In the genomic region with DNA sequence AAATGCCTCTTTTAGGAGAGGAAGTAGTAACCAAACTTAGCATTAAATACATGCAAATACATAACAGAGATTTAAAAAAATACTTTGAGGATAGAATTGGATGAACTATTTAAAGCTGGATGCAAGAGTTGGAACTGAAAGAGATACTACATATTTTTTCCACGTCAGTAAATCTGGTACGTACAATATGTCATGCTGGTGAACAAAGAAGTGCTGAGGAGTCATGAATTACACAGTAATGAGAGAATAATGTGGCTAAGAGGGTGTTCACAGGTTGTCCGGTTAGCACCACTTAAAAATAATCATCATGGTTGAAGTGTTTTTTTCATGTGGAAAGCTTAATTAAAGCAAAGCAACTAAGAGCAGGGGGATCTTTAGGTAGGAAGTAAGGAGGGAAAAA, we compare ENCODE assay signal across 16 cellular contexts.
DNase-seq lines count a peak whose midpoint lies in the region; ATAC-seq, FAIRE-seq and TF ChIP-seq lines count a peak whose summit lies in the region.
"Had no signal": no experiment of that assay in that cellular context is flagged by ENCODE, and none has a peak within 500 bp of the region (broad histone marks: within the 10 kb centered on the region; RNA-seq: fewer than 3 reads in every experiment).

No MANE protein-coding gene starts in this region.

- peak; percentile 98 for FAIRE-seq in A549 (lab: Jason Lieb, UNC)
- FAIRE-seq in astrocyte (lab: Jason Lieb, UNC), result peak; percentile 83
- FAIRE-seq in islet of Langerhans (lab: Jason Lieb, UNC), result peak; percentile 77
- FAIRE-seq: H54, HepG2 had no signal

- no peaks in the 10 kb centered on the region for H3K36me3 ChIP-seq in HUES6 (ENCODE audit: control insufficient read depth, insufficient read depth, low read length)
- H3K36me3 ChIP-seq in astrocyte (ENCODE audit: insufficient read depth, low read length), result no peaks in the 10 kb centered on the region
- H3K36me3 ChIP-seq in HAP-1 (replicated peaks), result no peaks in the 10 kb centered on the region
- no peaks in the 10 kb centered on the region for H3K36me3 ChIP-seq in right atrium auricular region

- H3K4me3 ChIP-seq in A549, result no peak overlapping the region
- H3K4me3 ChIP-seq in HUES6 (ENCODE audit: low read depth, low read length), result no peak overlapping the region
- H3K4me3 ChIP-seq in astrocyte (ENCODE audit: insufficient read depth, low read depth, low read length), result no peak overlapping the region
- H3K4me3 ChIP-seq in HAP-1, result no peak overlapping the region
- H3K4me3 ChIP-seq in right atrium auricular region, result no peak overlapping the region

- H3K27me3 ChIP-seq in HUES6 (ENCODE audit: control insufficient read depth, insufficient read depth, low read length) (no peaks in the 10 kb centered on the region; the same call in 1 of the 2 replicates), astrocyte (ENCODE audit: insufficient read depth, low read length) (no peaks in the 10 kb centered on the region), HAP-1 (ENCODE audit: low read depth) (no peaks in the 10 kb centered on the region; the same call in 1 of the 2 replicates), right atrium auricular region (no peaks in the 10 kb centered on the region)

- H3K9me3 Mint-ChIP-seq in astrocyte (ENCODE audit: unreplicated experiment), result peaks cover 3% of the 10 kb centered on the region
- H3K9me3 Mint-ChIP-seq in activated T-helper 2 cell treated with anti-CD3 and anti-CD28 coated beads, Interferon-gamma antibody, Interleukin-2, Interleukin-4, amounts not matched to agents 10 μg/mL and 5 μg/mL and 100 μg/mL, durations not matched to agents 14 hours and 24 hours and 36 hours, result no peaks in the 10 kb centered on the region
- H3K9me3 Mint-ChIP-seq in activated CD4-positive, alpha-beta memory T cell treated with anti-CD3 and anti-CD28 coated beads, Interleukin-2, amount 10 ng/mL, durations not matched to agents 7 days and 5 days, result no peaks in the 10 kb centered on the region

- POLR2A ChIA-PET in A549 (lab: Yijun Ruan, JAX), result no interaction called here
- POLR2A ChIA-PET in activated CD4-positive, alpha-beta memory T cell treated with anti-CD3 and anti-CD28 coated beads, Interleukin-2, amount 10 ng/mL, durations not matched to agents 7 days and 5 days (lab: Charles Lee), result no interaction called here

- TF ChIP-seq EP300 in A549 (IDR thresholded peaks at IDR 0.05), result no peak

- no peak overlapping the region for H2AFZ ChIP-seq in astrocyte (ENCODE audit: low read depth, low read length)

- in situ Hi-C loops in HAP-1 (cut with MboI; ENCODE audit: low sequenced_read_pairs), result no loop called here

- peak overlapping the region; percentile 20 for H3K9ac ChIP-seq in HUES6 (ENCODE audit: low read length)
- peak overlapping the region; percentile 41 for H3K9ac ChIP-seq in astrocyte (ENCODE audit: low read length)
- H3K9ac ChIP-seq: KMS-11 had no signal

- TF ChIP-seq RAD21 in A549 (conservative IDR thresholded peaks at IDR 0.05 in 1 of 2, IDR thresholded peaks at IDR 0.05 in 1 of 2), result no peak

- no peak for TF ChIP-seq POLR2A in A549 (IDR thresholded peaks at IDR 0.05; ENCODE audit: low read length)

- TF ChIP-seq CTCF in A549 (IDR thresholded peaks at IDR 0.05) (no peak), astrocyte (IDR thresholded peaks at IDR 0.05; ENCODE audit: insufficient read depth, low read depth, low read length) (no peak), right atrium auricular region (IDR thresholded peaks at IDR 0.05) (no peak)

- H3K4me1 Mint-ChIP-seq in astrocyte (ENCODE audit: low read depth, unreplicated experiment), result peaks cover 18% of the 10 kb centered on the region
- no peaks in the 10 kb centered on the region for H3K4me1 Mint-ChIP-seq in activated T-helper 2 cell treated with anti-CD3 and anti-CD28 coated beads, Interferon-gamma antibody, Interleukin-2, Interleukin-4, amounts not matched to agents 10 μg/mL and 5 μg/mL and 100 μg/mL, durations not matched to agents 14 hours and 24 hours and 36 hours (ENCODE audit: low read depth)
- H3K4me1 Mint-ChIP-seq in activated CD4-positive, alpha-beta memory T cell treated with anti-CD3 and anti-CD28 coated beads, Interleukin-2, amount 10 ng/mL, durations not matched to agents 7 days and 5 days, result no peaks in the 10 kb centered on the region
- H3K4me1 Mint-ChIP-seq: CD14-positive monocyte had no signal

- H3K4me3 Mint-ChIP-seq in astrocyte (ENCODE audit: unreplicated experiment), result no peak overlapping the region
- H3K4me3 Mint-ChIP-seq in activated T-helper 2 cell treated with anti-CD3 and anti-CD28 coated beads, Interferon-gamma antibody, Interleukin-2, Interleukin-4, amounts not matched to agents 10 μg/mL and 5 μg/mL and 100 μg/mL, durations not matched to agents 14 hours and 24 hours and 36 hours (ENCODE audit: low read depth), result no peak overlapping the region
- H3K4me3 Mint-ChIP-seq in activated CD4-positive, alpha-beta memory T cell treated with anti-CD3 and anti-CD28 coated beads, Interleukin-2, amount 10 ng/mL, durations not matched to agents 7 days and 5 days, result no peak overlapping the region
- H3K4me3 Mint-ChIP-seq: CD14-positive monocyte had no signal

- peak overlapping the region; percentile 68 for H3K4me2 ChIP-seq in A549
- H3K4me2 ChIP-seq in astrocyte (ENCODE audit: low read length), result peak overlapping the region; percentile 57
- H3K4me2 ChIP-seq: KMS-11 had no signal

- H3K36me3 Mint-ChIP-seq in astrocyte (ENCODE audit: low read depth, unreplicated experiment), result no peaks in the 10 kb centered on the region
- H3K36me3 Mint-ChIP-seq in activated T-helper 2 cell treated with anti-CD3 and anti-CD28 coated beads, Interferon-gamma antibody, Interleukin-2, Interleukin-4, amounts not matched to agents 10 μg/mL and 5 μg/mL and 100 μg/mL, durations not matched to agents 14 hours and 24 hours and 36 hours (ENCODE audit: low read depth), result no peaks in the 10 kb centered on the region
- no peaks in the 10 kb centered on the region for H3K36me3 Mint-ChIP-seq in activated CD4-positive, alpha-beta memory T cell treated with anti-CD3 and anti-CD28 coated beads, Interleukin-2, amount 10 ng/mL, durations not matched to agents 7 days and 5 days (ENCODE audit: low read depth)
- H3K36me3 Mint-ChIP-seq: CD14-positive monocyte had no signal

- H4K20me1 ChIP-seq in astrocyte (ENCODE audit: insufficient read depth, low read length), result no peaks in the 10 kb centered on the region

- H3K4me1 ChIP-seq in A549 (peaks cover 25% of the 10 kb centered on the region), HUES6 (ENCODE audit: control insufficient read depth, insufficient read depth, low read length) (peaks cover 20% of the 10 kb centered on the region; the same call in 1 of the 2 replicates), astrocyte (ENCODE audit: insufficient read depth, low read length) (peaks cover 25% of the 10 kb centered on the region), HAP-1 (no peaks in the 10 kb centered on the region), right atrium auricular region (no peaks in the 10 kb centered on the region)

- DNase-seq in A549 (ENCODE audit: low read depth in 1 of 2, low spot score in 1 of 2) (no peak), astrocyte (ENCODE audit: low read depth) (peak; percentile 30), HAP-1 (ENCODE audit: low spot score in 2 of 2) (no peak), right atrium auricular region (ENCODE audit: low spot score) (no peak)
- no peak for DNase-seq in activated T-helper 2 cell treated with anti-CD3 and anti-CD28 coated beads, Interferon-gamma antibody, Interleukin-2, Interleukin-4, amounts not matched to agents 10 μg/mL and 5 μg/mL and 100 μg/mL, durations not matched to agents 14 hours and 24 hours and 36 hours (ENCODE audit: low spot score)
- no peak for DNase-seq in activated CD4-positive, alpha-beta memory T cell treated with anti-CD3 and anti-CD28 coated beads, Interleukin-2, amount 10 ng/mL, durations not matched to agents 7 days and 5 days
- DNase-seq: NCI-H1092 treated with DMSO at 0.1 percent for 48 hours, NCI-H2227 treated with DMSO at 0.1 percent for 48 hours, NCI-H524, SHP77 treated with DMSO at 0.1 percent for 48 hours had no signal

- intact Hi-C loops in activated T-helper 2 cell treated with anti-CD3 and anti-CD28 coated beads, Interferon-gamma antibody, Interleukin-2, Interleukin-4, amounts not matched to agents 10 μg/mL and 5 μg/mL and 100 μg/mL, durations not matched to agents 14 hours and 24 hours and 36 hours (cut with micrococcal nuclease), result no loop called here

- WGBS in A549 (ENCODE audit: missing lambda C conversion rate), result 78% methylated on average over 3 of the region's 3 CpGs

- H3K27ac ChIP-seq in A549 (peak overlapping the region; percentile 73 to 84), HUES6 (ENCODE audit: low read depth, low read length) (0 out of 2 replicates have a peak overlapping the region, but pooled peaks have one; percentile 70), astrocyte (ENCODE audit: low read depth, low read length) (peak overlapping the region; percentile 78), right atrium auricular region (no peak overlapping the region)
- H3K27ac ChIP-seq: KMS-11 had no signal

- H3K27me3 Mint-ChIP-seq in astrocyte (ENCODE audit: low read depth, unreplicated experiment), result no peaks in the 10 kb centered on the region
- no peaks in the 10 kb centered on the region for H3K27me3 Mint-ChIP-seq in activated T-helper 2 cell treated with anti-CD3 and anti-CD28 coated beads, Interferon-gamma antibody, Interleukin-2, Interleukin-4, amounts not matched to agents 10 μg/mL and 5 μg/mL and 100 μg/mL, durations not matched to agents 14 hours and 24 hours and 36 hours (ENCODE audit: low read depth)
- no peaks in the 10 kb centered on the region for H3K27me3 Mint-ChIP-seq in activated CD4-positive, alpha-beta memory T cell treated with anti-CD3 and anti-CD28 coated beads, Interleukin-2, amount 10 ng/mL, durations not matched to agents 7 days and 5 days

- H3K27ac Mint-ChIP-seq in astrocyte (ENCODE audit: unreplicated experiment), result peak overlapping the region; percentile 96
- H3K27ac Mint-ChIP-seq in activated T-helper 2 cell treated with anti-CD3 and anti-CD28 coated beads, Interferon-gamma antibody, Interleukin-2, Interleukin-4, amounts not matched to agents 10 μg/mL and 5 μg/mL and 100 μg/mL, durations not matched to agents 14 hours and 24 hours and 36 hours, result no peak overlapping the region
- no peak overlapping the region for H3K27ac Mint-ChIP-seq in activated CD4-positive, alpha-beta memory T cell treated with anti-CD3 and anti-CD28 coated beads, Interleukin-2, amount 10 ng/mL, durations not matched to agents 7 days and 5 days
- H3K27ac Mint-ChIP-seq: CD14-positive monocyte had no signal

- no peaks in the 10 kb centered on the region for H3K79me2 ChIP-seq in astrocyte (ENCODE audit: insufficient read depth, low read length)

- ATAC-seq in A549, result no peak
- ATAC-seq: HepG2 had no signal

- H3K9me3 ChIP-seq in A549 (no peaks in the 10 kb centered on the region; the same call in 2 of the 3 replicates), HUES6 (ENCODE audit: control insufficient read depth, insufficient read depth, low read depth, low read length) (0 out of 2 replicates have a peak, but pooled peaks cover under 1% of the 10 kb centered on the region), astrocyte (ENCODE audit: insufficient read depth, low read depth, low read length) (no peaks in the 10 kb centered on the region), HAP-1 (no peaks in the 10 kb centered on the region), right atrium auricular region (no peaks in the 10 kb centered on the region)

- CTCF ChIA-PET in A549 (lab: Yijun Ruan, JAX), result interaction anchor here (0.9 kb wide), 1 partner anchor 13 kb away, joined by 3 read pairs; no protein-coding TSS in a partner anchor
- CTCF ChIA-PET in activated CD4-positive, alpha-beta memory T cell treated with anti-CD3 and anti-CD28 coated beads, Interleukin-2, amount 10 ng/mL, durations not matched to agents 7 days and 5 days (lab: Charles Lee), result no interaction called here

Comparison
In these comparisons a context has a peak if more than half of its experiments do, and no peak if none do; other contexts are left out.
1. H3K27ac ChIP-seq: peak in A549 (2 of 2), HUES6 (single experiment) and astrocyte (single experiment); none in right atrium auricular region (0 of 2).